In the genomic region with DNA sequence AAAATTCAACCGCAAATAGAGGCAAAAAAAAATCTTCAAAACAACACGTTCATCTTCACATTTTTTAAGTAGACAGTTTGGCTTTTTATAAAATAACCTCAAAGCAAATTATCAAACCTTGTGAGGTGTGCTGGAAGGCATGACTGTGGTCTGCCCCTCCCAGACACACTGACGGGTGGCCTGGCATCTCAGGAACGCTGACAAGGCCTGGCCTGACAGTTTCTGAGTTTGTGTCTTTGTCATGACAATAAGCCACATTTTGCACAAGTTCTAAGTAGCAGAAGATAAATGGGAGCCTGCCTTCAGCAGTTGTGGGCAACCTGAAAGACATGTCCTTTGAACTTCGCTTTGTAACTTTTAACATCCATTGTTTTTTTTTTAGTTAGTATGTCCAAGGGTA, we compare ENCODE assay signal across 17 cellular contexts. TPM values are rescaled to one million over a fixed set of nuclear protein-coding genes. Genes with fewer than 3 reads are reported as not detected.
DNase-seq lines count a peak whose midpoint lies in the region; ATAC-seq and TF ChIP-seq lines count a peak whose summit lies in the region.
"Had no signal": no experiment of that assay in that cellular context is flagged by ENCODE, and none has a peak within 500 bp of the region (broad histone marks: within the 10 kb centered on the region; RNA-seq: fewer than 3 reads in every experiment).

No MANE protein-coding gene starts in this region.

- no peak for TF ChIP-seq CTCF in epithelial cell of esophagus (IDR thresholded peaks at IDR 0.05; ENCODE audit: insufficient read depth, low read depth, low read length, missing control alignments)

- peak; percentile 30 for DNase-seq in ELF-1 (ENCODE audit: low read depth, low spot score)
- DNase-seq in NT2/D1 (ENCODE audit: low read depth, low spot score): peak; percentile 59
- peak; percentile 13 for DNase-seq in epithelial cell of esophagus (ENCODE audit: low read depth)
- peak; percentile 18 for DNase-seq in myocyte (ENCODE audit: low read depth)
- no peak for DNase-seq in NCI-H2029 (lab: John Stamatoyannopoulos, UW)
- no peak for DNase-seq in globus pallidus (ENCODE audit: low spot score)
- no peak for DNase-seq in 8988T
- DNase-seq: C1 segment of cervical spinal cord, COR-L47, KG1, NCI-H1930, NCI-H524, RPMI8226, SW 1271 had no signal

- no peak for ATAC-seq in HG03354 (IDR thresholded peaks at IDR 0.05; ENCODE audit: poor library complexity, severe bottlenecking, unreplicated experiment)
- ATAC-seq: GM12878 had no signal

- H3K9ac ChIP-seq in NT2/D1 (ENCODE audit: insufficient read length, low read depth): no peak overlapping the region

- H3K27me3 ChIP-seq in NT2/D1 (ENCODE audit: insufficient read depth, insufficient read length): no peaks in the 10 kb centered on the region
- H3K27me3 ChIP-seq: SJSA1 had no signal

- no peaks in the 10 kb centered on the region for H3K9me3 ChIP-seq in NT2/D1 (ENCODE audit: insufficient read depth, low read length)
- H3K9me3 ChIP-seq: SJSA1 had no signal

- no peaks in the 10 kb centered on the region for H3K4me1 ChIP-seq in NT2/D1 (ENCODE audit: insufficient read depth, insufficient read length)
- H3K4me1 ChIP-seq: SJSA1 had no signal

- no peaks in the 10 kb centered on the region for H3K36me3 ChIP-seq in NT2/D1 (ENCODE audit: insufficient read depth, insufficient read length, low read length)
- H3K36me3 ChIP-seq: SJSA1 had no signal

- H3K4me3 ChIP-seq in NT2/D1 (ENCODE audit: insufficient read length, low read depth) (no peak overlapping the region), epithelial cell of esophagus (ENCODE audit: low read length) (no peak overlapping the region)
- H3K4me3 ChIP-seq: GM12878, SJSA1 had no signal

RNA-seq across cellular contexts. Expression of gene SOX21, which starts 38.5 kb away (rescaled TPM):
- not detected in 2 replicates for total RNA-seq in myocyte
- polyA plus RNA-seq in myocyte (2012): not detected
- total RNA-seq: GM12878, SJSA1 had no signal
- polyA plus RNA-seq: GM12878 had no signal

Comparison
In these comparisons a context has a peak if more than half of its experiments do, and no peak if none do; other contexts are left out.
1. DNase-seq: peak in ELF-1 (single experiment), NT2/D1 (single experiment), epithelial cell of esophagus (single experiment) and myocyte (single experiment); none in NCI-H2029 (single experiment), globus pallidus (single experiment) and 8988T (single experiment).